8 cellular contexts compared by ENCODE assay signal in genomic region chr1:39105061-39105840, GRCh38.
DNase-seq lines count a peak whose midpoint lies in the region; ATAC-seq lines count a peak whose summit lies in the region.

No MANE protein-coding gene starts in this region.

- peak overlapping the region; percentile 92 to 98 for H3K14ac ChIP-seq in mesenchymal stem cell (ENCODE audit: low read length in 2 of 2)

- peak overlapping the region; percentile 90 for H4K91ac ChIP-seq in mesenchymal stem cell (ENCODE audit: low read length)

- peak overlapping the region; percentile 99 for H2BK15ac ChIP-seq in mesenchymal stem cell (ENCODE audit: low read depth, poor library complexity, severe bottlenecking)

- peak overlapping the region; percentile 82 to 98 for H3K23ac ChIP-seq in mesenchymal stem cell (ENCODE audit: low read length in 2 of 2)

- POLR2A ChIA-PET in activated CD4-positive, alpha-beta memory T cell treated with anti-CD3 and anti-CD28 coated beads, Interleukin-2, amount 10 ng/mL, durations not matched to agents 7 days and 5 days (lab: Charles Lee), result interaction anchor here (1.0 to 1.2 kb wide), 2 partner anchors 79 to 153 kb away, joined by 3 to 4 read pairs; no protein-coding TSS in a partner anchor

- H3K9ac ChIP-seq in mesenchymal stem cell (ENCODE audit: low read length), result peak overlapping the region; percentile 89

- H2BK12ac ChIP-seq in mesenchymal stem cell (ENCODE audit: low read length in 2 of 2), result peak overlapping the region; percentile 69 to 81

- H3K4me3 ChIP-seq in mesenchymal stem cell (ENCODE audit: insufficient read depth in 1 of 2, low read depth in 1 of 2, low read length in 2 of 2), result peak overlapping the region; percentile 77 to 95

- H3K9me3 ChIP-seq in mesenchymal stem cell (ENCODE audit: control insufficient read depth, low read length), result no peaks in the 10 kb centered on the region

- peak overlapping the region; percentile 97 for H3K27ac ChIP-seq in mesenchymal stem cell (ENCODE audit: low read length, poor library complexity, severe bottlenecking)

- peaks cover 14% of the 10 kb centered on the region for H3K27me3 Mint-ChIP-seq in activated CD4-positive, alpha-beta memory T cell treated with anti-CD3 and anti-CD28 coated beads, Interleukin-2, amount 10 ng/mL, durations not matched to agents 7 days and 5 days
- peaks cover 0 to 7% of the 10 kb centered on the region in 2 donors for H3K27me3 Mint-ChIP-seq in effector memory CD8-positive, alpha-beta T cell

- CTCF ChIA-PET in activated CD4-positive, alpha-beta memory T cell treated with anti-CD3 and anti-CD28 coated beads, Interleukin-2, amount 10 ng/mL, durations not matched to agents 7 days and 5 days (lab: Charles Lee), result interaction anchor here (0.9 to 6.9 kb wide), 5 partner anchors 18 to 154 kb away, joined by 3 to 34 read pairs (median 3); no protein-coding TSS in a partner anchor

- H3K36me3 Mint-ChIP-seq in activated CD4-positive, alpha-beta memory T cell treated with anti-CD3 and anti-CD28 coated beads, Interleukin-2, amount 10 ng/mL, durations not matched to agents 7 days and 5 days (ENCODE audit: low read depth), result peaks cover 2% of the 10 kb centered on the region
- no peaks in the 10 kb centered on the region for H3K36me3 Mint-ChIP-seq in effector memory CD8-positive, alpha-beta T cell (ENCODE audit: insufficient read depth)

- peak overlapping the region; percentile 68 for H3K4me3 Mint-ChIP-seq in activated CD4-positive, alpha-beta memory T cell treated with anti-CD3 and anti-CD28 coated beads, Interleukin-2, amount 10 ng/mL, durations not matched to agents 7 days and 5 days
- peak overlapping the region in 1 of 2 donors; percentile 83 for H3K4me3 Mint-ChIP-seq in effector memory CD8-positive, alpha-beta T cell

- no peak overlapping the region for H2AFZ ChIP-seq in mesenchymal stem cell (ENCODE audit: low read depth, low read length)

- no peaks in the 10 kb centered on the region for H3K36me3 ChIP-seq in mesenchymal stem cell (ENCODE audit: control insufficient read depth in 1 of 2, insufficient read depth in 2 of 2, low read depth in 1 of 2, low read length in 2 of 2)

- no peak overlapping the region for H3K27ac Mint-ChIP-seq in activated CD4-positive, alpha-beta memory T cell treated with anti-CD3 and anti-CD28 coated beads, Interleukin-2, amount 10 ng/mL, durations not matched to agents 7 days and 5 days
- H3K27ac Mint-ChIP-seq in effector memory CD8-positive, alpha-beta T cell, result peak overlapping the region; percentile 46 to 82

- H3K4ac ChIP-seq in mesenchymal stem cell (ENCODE audit: low read depth in 1 of 2, low read length in 2 of 2), result peak overlapping the region; percentile 99 to 100

- under 1% methylated on average over 90 of the region's 116 CpGs for WGBS in mesenchymal stem cell

- ATAC-seq in GM21528 (IDR thresholded peaks at IDR 0.05; ENCODE audit: low FRiP score, unreplicated experiment), result peak; percentile 37
- ATAC-seq in effector memory CD8-positive, alpha-beta T cell (replicated peaks), result peak; percentile 79
- ATAC-seq in HG03565 (IDR thresholded peaks at IDR 0.05; ENCODE audit: unreplicated experiment), result no peak

- H3K79me1 ChIP-seq in mesenchymal stem cell (replicated peaks; ENCODE audit: low read length, poor library complexity, severe bottlenecking), result no peaks in the 10 kb centered on the region

- no peaks in the 10 kb centered on the region for H3K9me3 Mint-ChIP-seq in activated CD4-positive, alpha-beta memory T cell treated with anti-CD3 and anti-CD28 coated beads, Interleukin-2, amount 10 ng/mL, durations not matched to agents 7 days and 5 days
- H3K9me3 Mint-ChIP-seq in effector memory CD8-positive, alpha-beta T cell, result no peaks in the 10 kb centered on the region

- H3K27me3 ChIP-seq in mesenchymal stem cell (ENCODE audit: control insufficient read depth in 1 of 2, insufficient read depth in 1 of 2, low read length in 2 of 2), result no peaks in the 10 kb centered on the region

- H2AK5ac ChIP-seq in mesenchymal stem cell (ENCODE audit: low read length, severe bottlenecking), result peak overlapping the region; percentile 76

- peak overlapping the region; percentile 49 to 87 for H3K18ac ChIP-seq in mesenchymal stem cell (ENCODE audit: low read depth in 1 of 2, low read length in 2 of 2)

- H4K8ac ChIP-seq in mesenchymal stem cell (ENCODE audit: low read length), result peak overlapping the region; percentile 94

- H3K4me1 Mint-ChIP-seq in activated CD4-positive, alpha-beta memory T cell treated with anti-CD3 and anti-CD28 coated beads, Interleukin-2, amount 10 ng/mL, durations not matched to agents 7 days and 5 days, result peaks cover 34% of the 10 kb centered on the region
- peaks cover 11 to 17% of the 10 kb centered on the region in 2 donors for H3K4me1 Mint-ChIP-seq in effector memory CD8-positive, alpha-beta T cell (ENCODE audit: low read depth in 2 of 2)

- H2BK120ac ChIP-seq in mesenchymal stem cell (ENCODE audit: low read depth, low read length), result peak overlapping the region; percentile 98

- peak; percentile 33 for DNase-seq in COR-L47 (lab: John Stamatoyannopoulos, UW)
- DNase-seq in NCI-H2107 (lab: John Stamatoyannopoulos, UW), result peak; percentile 100
- peak; percentile 70 for DNase-seq in activated CD4-positive, alpha-beta memory T cell treated with anti-CD3 and anti-CD28 coated beads, Interleukin-2, amount 10 ng/mL, durations not matched to agents 7 days and 5 days
- DNase-seq in effector memory CD8-positive, alpha-beta T cell, result peak; percentile 41 to 51 (median 43)
- peak; percentile 63 for DNase-seq in mesenchymal stem cell
- peak; percentile 44 for DNase-seq in stimulated activated CD8-positive, alpha-beta memory T cell treated with anti-CD3 and anti-CD28 coated beads, Interleukin-4, amount 100 ng/mL, for 24 hours (ENCODE audit: low read depth)

- peak overlapping the region; percentile 98 for H2BK5ac ChIP-seq in mesenchymal stem cell (ENCODE audit: low read depth, low read length, poor library complexity, severe bottlenecking)

- peak overlapping the region; percentile 62 for H3K4me2 ChIP-seq in mesenchymal stem cell (ENCODE audit: low read length, poor library complexity, severe bottlenecking)

- peaks cover 10% of the 10 kb centered on the region for H3K4me1 ChIP-seq in mesenchymal stem cell (ENCODE audit: control insufficient read depth, insufficient read depth, low read depth, low read length)

Comparison
In these comparisons a context has a peak if more than half of its experiments do, and no peak if none do; other contexts are left out.
1. DNase-seq: peak in every context shown above with its lines; median percentile 100 in NCI-H2107; 70 in activated CD4-positive, alpha-beta memory T cell treated with anti-CD3 and anti-CD28 coated beads, Interleukin-2, amount 10 ng/mL, durations not matched to agents 7 days and 5 days; 63 in mesenchymal stem cell; 44 in stimulated activated CD8-positive, alpha-beta memory T cell treated with anti-CD3 and anti-CD28 coated beads, Interleukin-4, amount 100 ng/mL, for 24 hours; 43 in effector memory CD8-positive, alpha-beta T cell; 33 in COR-L47.